Comparison of ENCODE assay signal across 8 cellular contexts in genomic region chr2:10303634-10304378, GRCh38. TPM values are rescaled to one million over a fixed set of nuclear protein-coding genes. Genes with fewer than 3 reads are reported as not detected.
DNase-seq lines count a peak whose midpoint lies in the region; ATAC-seq and TF ChIP-seq lines count a peak whose summit lies in the region.

No MANE protein-coding gene starts in this region.

- H3K9me3 ChIP-seq in T-helper 17 cell (ENCODE audit: control insufficient read depth, low read length, poor library complexity, severe bottlenecking) = no peaks in the 10 kb centered on the region
- no peaks in the 10 kb centered on the region for H3K9me3 ChIP-seq in breast epithelium
- no peaks in the 10 kb centered on the region for H3K9me3 ChIP-seq in iPS-20b (ENCODE audit: insufficient read depth, low read depth, low read length)

- no peaks in the 10 kb centered on the region for H3K36me3 Mint-ChIP-seq in T-helper 17 cell (ENCODE audit: low read depth)

- H3K4me1 Mint-ChIP-seq in T-helper 17 cell = peaks cover 43% of the 10 kb centered on the region

- no peaks in the 10 kb centered on the region for H3K27me3 Mint-ChIP-seq in T-helper 17 cell

- no peaks in the 10 kb centered on the region for H3K27me3 ChIP-seq in breast epithelium
- peaks cover 55% of the 10 kb centered on the region for H3K27me3 ChIP-seq in iPS-20b (ENCODE audit: insufficient read depth, low read length)

- peak; percentile 4 for ATAC-seq in HG03457 (IDR thresholded peaks at IDR 0.05; ENCODE audit: unreplicated experiment)
- ATAC-seq in T-helper 17 cell = peak; percentile 30
- ATAC-seq in HG02840 (IDR thresholded peaks at IDR 0.05; ENCODE audit: low FRiP score, unreplicated experiment) = no peak

- peaks cover 2 to 10% of the 10 kb centered on the region in 2 donors for H3K4me1 ChIP-seq in breast epithelium
- peaks cover 4% of the 10 kb centered on the region; the same call in 1 of the 2 replicates for H3K4me1 ChIP-seq in iPS-20b (ENCODE audit: insufficient read depth, low read length)

- no peak for TF ChIP-seq POLR2A in breast epithelium (IDR thresholded peaks at IDR 0.05)

- H3K27ac ChIP-seq in breast epithelium (peak overlapping the region; percentile 31 to 81), iPS-20b (ENCODE audit: low read length) (no peak overlapping the region), skin epidermis (peak overlapping the region in 14 of 21 experiments; percentile 24 to 87 (median 79))

- peak overlapping the region; percentile 68 to 94 (median 71) for H3K4me3 ChIP-seq in breast epithelium
- peak overlapping the region; percentile 70 for H3K4me3 ChIP-seq in iPS-20b (ENCODE audit: low read length)
- peak overlapping the region; percentile 50 to 87 (median 74) for H3K4me3 ChIP-seq in skin epidermis

- H3K9ac ChIP-seq in iPS-20b (ENCODE audit: low read depth, low read length) = peak overlapping the region; percentile 53; the same call in 1 of the 2 replicates

- intact Hi-C loops in breast epithelium (cut with DNase I; ENCODE audit: low total_unique reads) = no loop called here

- H3K4me3 Mint-ChIP-seq in T-helper 17 cell = peak overlapping the region; percentile 97

- TF ChIP-seq CTCF in GM12873 (IDR thresholded peaks at IDR 0.05; ENCODE audit: insufficient read depth, low read depth, low read length, missing control alignments) (peak; percentile 7), breast epithelium (IDR thresholded peaks at IDR 0.05) (no peak)

- DNase-seq in T-helper 17 cell (peak in 2 of 3 donors; percentile 26 to 32), breast epithelium (ENCODE audit: low spot score in 2 of 2) (no peak), NCI-H2196 treated with DMSO at 0.1 percent for 48 hours (lab: John Stamatoyannopoulos, UW; ENCODE audit: unreplicated experiment) (no peak)

- H3K36me3 ChIP-seq in breast epithelium (no peaks in the 10 kb centered on the region), iPS-20b (ENCODE audit: insufficient read depth, low read depth, low read length) (no peaks in the 10 kb centered on the region)

- peak overlapping the region; percentile 90 for H3K27ac Mint-ChIP-seq in T-helper 17 cell

RNA-seq across cellular contexts. Expression of gene HPCAL1, which starts 1.1 kb away (rescaled TPM):
- total RNA-seq in T-helper 17 cell = 10 to 100 TPM; 44.2 TPM
- 10 to 100 TPM; 38.6 to 41.9 (median 41.6) TPM for total RNA-seq in breast epithelium

Comparison
In these comparisons a context has a peak if more than half of its experiments do, and no peak if none do; other contexts are left out.
1. DNase-seq: peak in T-helper 17 cell (2 of 3); none in breast epithelium (0 of 2) and NCI-H2196 treated with DMSO at 0.1 percent for 48 hours (single experiment).
2. Peak in every context shown above with its lines, with median percentiles within 50 percentile points of each other: H3K4me3 ChIP-seq.